In genomic region chr9:89011683-89012082, GRCh38 we compare ENCODE assay signal across 36 cellular contexts. TPM values are rescaled to one million over a fixed set of nuclear protein-coding genes. Genes with fewer than 3 reads are reported as not detected.
"Had no signal": no experiment of that assay in that cellular context is flagged by ENCODE, and none has a peak within 500 bp of the region (broad histone marks: within the 10 kb centered on the region; RNA-seq: fewer than 3 reads in every experiment).

No MANE protein-coding gene starts in this region.

- H3K4me1 ChIP-seq: ascending aorta, breast epithelium, Peyer's patch had no signal

- H3K27me3 ChIP-seq: ascending aorta, breast epithelium, Peyer's patch had no signal

- H3K9me3 ChIP-seq: ascending aorta, breast epithelium, Peyer's patch had no signal

- H3K27me3 Mint-ChIP-seq: activated CD8-positive, alpha-beta T cell treated with anti-CD3 and anti-CD28 coated beads for 36 hours had no signal

- H3K9me3 Mint-ChIP-seq: activated CD4-positive, alpha-beta T cell treated with anti-CD3 and anti-CD28 coated beads, Interleukin-2, amount 10 ng/mL, durations not matched to agents 24 days and 14 days; activated CD8-positive, alpha-beta T cell treated with anti-CD3 and anti-CD28 coated beads for 36 hours; activated naive CD8-positive, alpha-beta T cell treated with anti-CD3 and anti-CD28 coated beads for 36 hours; activated T-cell treated with anti-CD3 and anti-CD28 coated beads, Interleukin-2, amount 50 U/mL, for 72 hours; activated T-helper 17 cell treated with anti-CD3 and anti-CD28 coated beads, Interleukin-2, amount 50 U/mL, for 72 hours had no signal

- DNase-seq: activated CD4-positive, alpha-beta T cell treated with anti-CD3 and anti-CD28 coated beads for 1 hour; activated CD4-positive, alpha-beta T cell treated with anti-CD3 and anti-CD28 coated beads, Interleukin-2, amount 10 ng/mL, durations not matched to agents 24 days and 14 days; activated CD4-positive, alpha-beta T cell treated with anti-CD3 and anti-CD28 coated beads, Interleukin-2, amount 50 U/mL, for 4 hours; activated CD4-positive, CD25-positive, alpha-beta regulatory T cell; activated CD8-positive, alpha-beta T cell treated with anti-CD3 and anti-CD28 coated beads for 36 hours; activated effector memory CD4-positive, alpha-beta T cell treated with anti-CD3 and anti-CD28 coated beads, Interleukin-2, amount 50 U/mL, for 16 hours; activated naive CD4-positive, alpha-beta T cell; activated naive CD4-positive, alpha-beta T cell treated with anti-CD3 and anti-CD28 coated beads, Interleukin-2, amount 50 U/mL, for 16 hours; activated naive CD8-positive, alpha-beta T cell treated with anti-CD3 and anti-CD28 coated beads for 36 hours; activated T-cell treated with anti-CD3 and anti-CD28 coated beads, Interleukin-2, amount 50 U/mL, for 1 hour; activated T-cell treated with anti-CD3 and anti-CD28 coated beads, Interleukin-2, amount 50 U/mL, for 72 hours; amniotic stem cell; caudate nucleus; IMR-90; NCI-H1105; NCI-H1436; NCI-H1930; NCI-H2081 treated with DMSO at 0.1 percent for 48 hours; NCI-H510A; NCI-H526; NCI-H748 treated with DMSO at 0.1 percent for 48 hours; NK-92 treated with Interleukin-12 subunit alpha and Interleukin-12 subunit beta, amount 100 ng/mL, for 24 hours; PC-3; Peyer's patch; SIG-M5; SW 1271; T-helper 1 cell; T-helper 2 cell; T-helper 9 cell; WERI-Rb-1 had no signal

- H3K27ac Mint-ChIP-seq: activated CD4-positive, alpha-beta T cell treated with anti-CD3 and anti-CD28 coated beads, Interleukin-2, amount 10 ng/mL, durations not matched to agents 24 days and 14 days; activated CD8-positive, alpha-beta T cell treated with anti-CD3 and anti-CD28 coated beads for 36 hours; activated naive CD8-positive, alpha-beta T cell treated with anti-CD3 and anti-CD28 coated beads for 36 hours; activated T-cell treated with anti-CD3 and anti-CD28 coated beads, Interleukin-2, amount 50 U/mL, for 72 hours; activated T-helper 17 cell treated with anti-CD3 and anti-CD28 coated beads, Interleukin-2, amount 50 U/mL, for 72 hours had no signal

- H3K4me1 Mint-ChIP-seq: activated CD4-positive, alpha-beta T cell treated with anti-CD3 and anti-CD28 coated beads, Interleukin-2, amount 10 ng/mL, durations not matched to agents 24 days and 14 days; activated naive CD8-positive, alpha-beta T cell treated with anti-CD3 and anti-CD28 coated beads for 36 hours; activated T-helper 17 cell treated with anti-CD3 and anti-CD28 coated beads, Interleukin-2, amount 50 U/mL, for 72 hours had no signal

- H3K36me3 ChIP-seq: breast epithelium, Peyer's patch, WERI-Rb-1 had no signal

- H3K4me3 ChIP-seq: ascending aorta, breast epithelium, K562, Peyer's patch had no signal

- H3K36me3 Mint-ChIP-seq: activated naive CD8-positive, alpha-beta T cell treated with anti-CD3 and anti-CD28 coated beads for 36 hours had no signal

- H3K4me3 Mint-ChIP-seq: activated CD4-positive, alpha-beta T cell treated with anti-CD3 and anti-CD28 coated beads, Interleukin-2, amount 10 ng/mL, durations not matched to agents 24 days and 14 days; activated CD8-positive, alpha-beta T cell treated with anti-CD3 and anti-CD28 coated beads for 36 hours; activated naive CD8-positive, alpha-beta T cell treated with anti-CD3 and anti-CD28 coated beads for 36 hours; activated T-cell treated with anti-CD3 and anti-CD28 coated beads, Interleukin-2, amount 50 U/mL, for 72 hours; activated T-helper 17 cell treated with anti-CD3 and anti-CD28 coated beads, Interleukin-2, amount 50 U/mL, for 72 hours had no signal

- ATAC-seq: activated CD8-positive, alpha-beta T cell treated with anti-CD3 and anti-CD28 coated beads for 36 hours; activated T-cell treated with anti-CD3 and anti-CD28 coated beads, Interleukin-2, amount 50 U/mL, for 72 hours; activated T-helper 17 cell treated with anti-CD3 and anti-CD28 coated beads, Interleukin-2, amount 50 U/mL, for 72 hours; K562; PC-3; Right ventricle myocardium inferior had no signal

- FAIRE-seq: K562 had no signal

- H3K27ac ChIP-seq: ascending aorta, breast epithelium, Peyer's patch, RWPE1, WERI-Rb-1 had no signal

RNA-seq across cellular contexts. Expression of gene S1PR3, which starts 20.4 kb away (rescaled TPM):
- total RNA-seq: activated T-helper 17 cell treated with anti-CD3 and anti-CD28 coated beads, Interleukin-2, amount 50 U/mL, for 72 hours had no signal
